1 cellular context compared by ENCODE assay signal in the genomic region with DNA sequence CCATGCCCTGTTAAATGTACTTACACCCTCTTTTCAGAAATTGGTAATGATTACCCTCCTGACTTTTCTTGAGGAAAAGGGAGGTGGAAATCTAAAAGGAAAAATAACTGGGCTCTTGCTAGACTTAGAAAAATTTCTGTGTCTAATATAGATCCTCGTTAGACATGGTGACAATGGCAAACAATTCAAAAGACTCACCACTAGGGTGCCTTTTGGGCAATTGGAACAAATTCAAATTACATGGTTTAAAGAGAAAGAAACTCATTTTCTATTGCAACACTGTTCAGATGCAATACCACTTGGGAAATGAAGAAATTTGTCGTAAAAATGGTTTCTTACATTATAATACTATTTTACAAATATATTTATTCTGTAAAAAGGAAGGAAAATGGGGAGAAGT.
TF ChIP-seq lines count a peak whose summit lies in the region.

No MANE protein-coding gene starts in this region.

TF ChIP-seq in GM23338, 12 proteins besides CTCF, POLR2A, EP300 and RAD21 (continued from another document):
- TF ChIP-seq ZNF462 (CRISPR knock-in tag; IDR thresholded peaks at IDR 0.05) (no peak), ZNF114 (CRISPR knock-in tag; IDR thresholded peaks at IDR 0.05) (no peak), JUNB (IDR thresholded peaks at IDR 0.05; ENCODE audit: unreplicated experiment) (no peak), CREB1 (CRISPR knock-in tag; IDR thresholded peaks at IDR 0.05; ENCODE audit: low read depth) (no peak), ZNF331 (CRISPR knock-in tag; IDR thresholded peaks at IDR 0.05; ENCODE audit: low read depth) (no peak), EZH2phosphoT487 (IDR thresholded peaks at IDR 0.05; ENCODE audit: unreplicated experiment) (no peak)
- TF ChIP-seq, protein P1, sequence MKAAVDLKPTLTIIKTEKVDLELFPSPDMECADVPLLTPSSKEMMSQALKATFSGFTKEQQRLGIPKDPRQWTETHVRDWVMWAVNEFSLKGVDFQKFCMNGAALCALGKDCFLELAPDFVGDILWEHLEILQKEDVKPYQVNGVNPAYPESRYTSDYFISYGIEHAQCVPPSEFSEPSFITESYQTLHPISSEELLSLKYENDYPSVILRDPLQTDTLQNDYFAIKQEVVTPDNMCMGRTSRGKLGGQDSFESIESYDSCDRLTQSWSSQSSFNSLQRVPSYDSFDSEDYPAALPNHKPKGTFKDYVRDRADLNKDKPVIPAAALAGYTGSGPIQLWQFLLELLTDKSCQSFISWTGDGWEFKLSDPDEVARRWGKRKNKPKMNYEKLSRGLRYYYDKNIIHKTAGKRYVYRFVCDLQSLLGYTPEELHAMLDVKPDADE (IDR thresholded peaks at IDR 0.05) = no peak
